17 cellular contexts compared by ENCODE assay signal in genomic region chr12:3557136-3557697, GRCh38.
"Had no signal": no experiment of that assay in that cellular context is flagged by ENCODE, and none has a peak within 500 bp of the region (broad histone marks: within the 10 kb centered on the region; RNA-seq: fewer than 3 reads in every experiment).

No MANE protein-coding gene starts in this region.

- H3K9me3 Mint-ChIP-seq: mesothelial cell of epicardium, natural killer cell had no signal

- H3K4me3 ChIP-seq: colonic mucosa, hepatocyte, psoas muscle, suprapubic skin, thyroid gland, upper lobe of left lung, vagina had no signal

- H3K79me2 ChIP-seq: hepatocyte had no signal

- H3K27ac ChIP-seq: colonic mucosa, hepatocyte, neutrophil, psoas muscle, suprapubic skin, thyroid gland, upper lobe of left lung, vagina had no signal

- H3K36me3 Mint-ChIP-seq: mesothelial cell of epicardium, natural killer cell had no signal

- H3K27ac Mint-ChIP-seq: mesothelial cell of epicardium, natural killer cell had no signal

- H3K4me2 ChIP-seq: hepatocyte had no signal

- H2AFZ ChIP-seq: hepatocyte had no signal

- H3K9me3 ChIP-seq: colonic mucosa, neutrophil, psoas muscle, suprapubic skin, thyroid gland, upper lobe of left lung, vagina had no signal

- H3K4me1 ChIP-seq: colonic mucosa, psoas muscle, suprapubic skin, thyroid gland, upper lobe of left lung, vagina had no signal

- H3K4me1 Mint-ChIP-seq: mesothelial cell of epicardium, natural killer cell had no signal

- ATAC-seq: left colon; natural killer cell; psoas muscle; stimulated activated naive CD8-positive, alpha-beta T cell treated with anti-CD3 and anti-CD28 coated beads, Interleukin-15, Interleukin-2, amounts not matched to agents 100 U/mL and 50 U/mL, for 24 hours had no signal

- H3K4me3 Mint-ChIP-seq: mesothelial cell of epicardium, natural killer cell had no signal

- H3K36me3 ChIP-seq: colonic mucosa, neutrophil, suprapubic skin, thyroid gland, upper lobe of left lung, vagina had no signal

- H3K27me3 ChIP-seq: colonic mucosa, thyroid gland, upper lobe of left lung, vagina had no signal

- DNase-seq: colonic mucosa; effector CD4-positive, alpha-beta T cell; foreskin melanocyte; left colon; natural killer cell; psoas muscle; retina; small intestine; stimulated activated CD4-positive, alpha-beta T cell treated with anti-CD3 and anti-CD28 coated beads, Interleukin-2, amount 100 ng/mL, for 48 hours; stimulated activated naive CD8-positive, alpha-beta T cell treated with anti-CD3 and anti-CD28 coated beads, Interleukin-15, Interleukin-2, amounts not matched to agents 100 U/mL and 50 U/mL, for 24 hours; thyroid gland; upper lobe of left lung had no signal
